Comparison of ENCODE assay signal across 1 cellular context in the genomic region with DNA sequence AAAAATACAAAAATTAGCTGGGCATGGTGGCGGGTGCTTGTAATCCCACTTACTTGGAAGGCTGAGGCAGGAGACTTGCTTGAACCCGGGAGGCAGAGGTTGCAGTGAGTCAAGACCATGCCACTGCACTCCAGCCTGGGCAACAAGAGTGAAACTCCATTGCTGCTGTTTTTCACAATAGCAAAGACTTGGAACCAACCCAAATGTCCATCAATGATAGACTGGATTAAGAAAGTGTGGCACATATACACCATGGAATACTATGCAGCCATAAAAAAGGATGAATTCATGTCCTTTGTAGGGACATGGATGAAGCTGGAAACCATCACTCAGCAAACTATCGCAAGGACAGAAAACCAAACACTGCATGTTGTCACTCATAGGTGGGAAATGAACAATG. TPM values are rescaled to one million over a fixed set of nuclear protein-coding genes. Genes with fewer than 3 reads are reported as not detected.
"Had no signal": no experiment of that assay in that cellular context is flagged by ENCODE, and none has a peak within 500 bp of the region (broad histone marks: within the 10 kb centered on the region; RNA-seq: fewer than 3 reads in every experiment).

No MANE protein-coding gene starts in this region.

RNA-seq across cellular contexts. Expression of a gene that starts 50.3 kb away (rescaled TPM):
- total RNA-seq: GM12878 had no signal
- polyA plus RNA-seq: GM12878 had no signal
